18 cellular contexts compared by ENCODE assay signal in the genomic region with DNA sequence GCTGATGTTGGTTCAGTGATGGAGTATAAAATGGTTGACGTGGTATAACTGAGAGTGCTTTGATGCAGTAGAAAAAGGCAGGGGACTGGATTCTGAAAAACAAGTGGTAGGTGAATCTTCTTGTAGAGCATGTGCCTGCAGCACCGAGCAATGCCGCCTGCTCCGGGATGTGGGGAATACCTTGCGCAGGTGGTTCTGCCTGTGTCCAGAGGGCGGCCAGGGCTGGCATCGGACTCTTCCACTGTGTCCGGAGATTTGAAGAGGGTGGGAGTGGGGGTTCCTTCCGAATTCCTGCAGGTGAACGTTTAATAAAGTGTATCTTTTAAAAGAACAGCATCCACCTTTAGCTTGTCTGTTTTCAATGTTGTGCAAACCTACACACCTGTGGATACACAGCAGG.
A peak's percentile ranks its signal among the peaks of the same experiment; 100 is the strongest.
DNase-seq lines count a peak whose midpoint lies in the region; FAIRE-seq and TF ChIP-seq lines count a peak whose summit lies in the region.
"Had no signal": no experiment of that assay in that cellular context is flagged by ENCODE, and none has a peak within 500 bp of the region (broad histone marks: within the 10 kb centered on the region; RNA-seq: fewer than 3 reads in every experiment).

No MANE protein-coding gene starts in this region.

- POLR2A ChIA-PET in PC-9 (lab: Charles Lee; ENCODE audit: unreplicated experiment) = no interaction called here

- H3K9ac ChIP-seq in astrocyte (ENCODE audit: low read length) = no peak overlapping the region

- no TSS peak for BruUV-seq in PC-9 (replicated peaks; lab: Mats Ljungman, UMichigan)

- no peak overlapping the region for H3K4me3 ChIP-seq in astrocyte (ENCODE audit: insufficient read depth, low read depth, low read length)
- no peak overlapping the region for H3K4me3 ChIP-seq in left ventricle myocardium inferior
- no peak overlapping the region for H3K4me3 ChIP-seq in tibial nerve
- no peak overlapping the region for H3K4me3 ChIP-seq in PC-9

- peak overlapping the region; percentile 4 for H3K4me3 Mint-ChIP-seq in astrocyte (ENCODE audit: unreplicated experiment)
- no peak overlapping the region for H3K4me3 Mint-ChIP-seq in osteocyte (ENCODE audit: unreplicated experiment)
- H3K4me3 Mint-ChIP-seq: activated CD4-positive, alpha-beta T cell treated with anti-CD3 and anti-CD28 coated beads, Interleukin-2, amount 10 ng/mL, durations not matched to agents 24 days and 14 days; natural killer cell; stimulated activated effector memory CD8-positive, alpha-beta T cell treated with anti-CD3 and anti-CD28 coated beads, Interleukin-12 subunit alpha, Interleukin-12 subunit beta, amount 100 ng/mL, for 72 hours had no signal

- no peak for TF ChIP-seq CTCF in astrocyte (IDR thresholded peaks at IDR 0.05; ENCODE audit: insufficient read depth, low read depth, low read length)
- TF ChIP-seq CTCF in left ventricle myocardium inferior (IDR thresholded peaks at IDR 0.05; ENCODE audit: borderline replicate concordance) = no peak
- TF ChIP-seq CTCF in osteocyte (IDR thresholded peaks at IDR 0.05) = no peak
- TF ChIP-seq CTCF in tibial nerve (IDR thresholded peaks at IDR 0.05) = no peak
- TF ChIP-seq CTCF in PC-9 (conservative IDR thresholded peaks at IDR 0.05) = no peak

- peaks cover 36% of the 10 kb centered on the region for H3K36me3 ChIP-seq in astrocyte (ENCODE audit: insufficient read depth, low read length)
- peaks cover 48% of the 10 kb centered on the region for H3K36me3 ChIP-seq in left ventricle myocardium inferior
- H3K36me3 ChIP-seq in tibial nerve = peaks cover 0 to 50% (median 0%) of the 10 kb centered on the region in 3 donors
- H3K36me3 ChIP-seq in PC-9 (ENCODE audit: low read depth) = peaks cover 36% of the 10 kb centered on the region; the same call in 1 of the 2 replicates

- peaks cover 35% of the 10 kb centered on the region for H3F3A ChIP-seq in PC-9 (ENCODE audit: insufficient read depth, low read depth)

- H3K9me3 Mint-ChIP-seq in astrocyte (ENCODE audit: unreplicated experiment) (no peaks in the 10 kb centered on the region), osteocyte (ENCODE audit: unreplicated experiment) (no peaks in the 10 kb centered on the region)
- H3K9me3 Mint-ChIP-seq: activated CD4-positive, alpha-beta T cell treated with anti-CD3 and anti-CD28 coated beads, Interleukin-2, amount 10 ng/mL, durations not matched to agents 24 days and 14 days; natural killer cell; stimulated activated effector memory CD8-positive, alpha-beta T cell treated with anti-CD3 and anti-CD28 coated beads, Interleukin-12 subunit alpha, Interleukin-12 subunit beta, amount 100 ng/mL, for 72 hours had no signal

- H2AFZ ChIP-seq in astrocyte (ENCODE audit: low read depth, low read length) (no peak overlapping the region), PC-9 (no peak overlapping the region)

- DNase-seq in astrocyte (ENCODE audit: low read depth) (no peak), left ventricle myocardium inferior (no peak), osteocyte (ENCODE audit: extremely low spot score, unreplicated experiment) (no peak), tibial nerve (ENCODE audit: low spot score in 2 of 2) (no peak), CD1c-positive myeloid dendritic cell (ENCODE audit: extremely low spot score) (no peak), NCI-H82 (lab: John Stamatoyannopoulos, UW) (no peak), PC-9 (no peak)
- DNase-seq: activated CD4-positive, alpha-beta T cell treated with anti-CD3 and anti-CD28 coated beads, Interleukin-2, amount 10 ng/mL, durations not matched to agents 24 days and 14 days; activated effector memory CD4-positive, alpha-beta T cell treated with anti-CD3 and anti-CD28 coated beads, Interleukin-2, amount 50 U/mL, for 16 hours; Calu3; foreskin melanocyte; natural killer cell; NCI-H1930; NCI-H446 treated with DMSO at 0.1 percent for 48 hours; stimulated activated CD4-positive, alpha-beta T cell treated with anti-CD3 and anti-CD28 coated beads, Interleukin-15, amount 100 ng/mL, for 24 hours; SW 1271 had no signal

- H3K79me2 ChIP-seq in astrocyte (ENCODE audit: insufficient read depth, low read length) (peaks cover 94% of the 10 kb centered on the region), PC-9 (ENCODE audit: low read depth) (peaks cover 69% of the 10 kb centered on the region)

- no peaks in the 10 kb centered on the region for H3K27me3 ChIP-seq in astrocyte (ENCODE audit: insufficient read depth, low read length)
- no peaks in the 10 kb centered on the region for H3K27me3 ChIP-seq in left ventricle myocardium inferior (ENCODE audit: low read depth)
- no peaks in the 10 kb centered on the region for H3K27me3 ChIP-seq in tibial nerve
- no peaks in the 10 kb centered on the region for H3K27me3 ChIP-seq in PC-9 (ENCODE audit: insufficient read depth, low read depth)

- TF ChIP-seq EP300 in tibial nerve (IDR thresholded peaks at IDR 0.05) = no peak

- peaks cover 52% of the 10 kb centered on the region for H3K36me3 Mint-ChIP-seq in astrocyte (ENCODE audit: low read depth, unreplicated experiment)
- peaks cover 68% of the 10 kb centered on the region for H3K36me3 Mint-ChIP-seq in osteocyte (ENCODE audit: unreplicated experiment)
- H3K36me3 Mint-ChIP-seq: natural killer cell had no signal

- H3K27ac Mint-ChIP-seq in astrocyte (ENCODE audit: unreplicated experiment) (peak overlapping the region; percentile 2), osteocyte (ENCODE audit: unreplicated experiment) (peak overlapping the region; percentile 59)
- H3K27ac Mint-ChIP-seq: activated CD4-positive, alpha-beta T cell treated with anti-CD3 and anti-CD28 coated beads, Interleukin-2, amount 10 ng/mL, durations not matched to agents 24 days and 14 days; natural killer cell; stimulated activated effector memory CD8-positive, alpha-beta T cell treated with anti-CD3 and anti-CD28 coated beads, Interleukin-12 subunit alpha, Interleukin-12 subunit beta, amount 100 ng/mL, for 72 hours had no signal

- intact Hi-C loops in left ventricle myocardium inferior (cut with micrococcal nuclease) = no loop called here
- intact Hi-C loops in PC-9 (cut with micrococcal nuclease; ENCODE audit: unreplicated experiment) = no loop called here

- FAIRE-seq in astrocyte (lab: Jason Lieb, UNC) = no peak

- H3K27me3 Mint-ChIP-seq in astrocyte (ENCODE audit: low read depth, unreplicated experiment) = no peaks in the 10 kb centered on the region
- H3K27me3 Mint-ChIP-seq in osteocyte (ENCODE audit: unreplicated experiment) = no peaks in the 10 kb centered on the region
- H3K27me3 Mint-ChIP-seq: activated CD4-positive, alpha-beta T cell treated with anti-CD3 and anti-CD28 coated beads, Interleukin-2, amount 10 ng/mL, durations not matched to agents 24 days and 14 days had no signal

- H3K4me1 Mint-ChIP-seq in astrocyte (ENCODE audit: low read depth, unreplicated experiment) = peaks cover 32% of the 10 kb centered on the region
- peaks cover 38% of the 10 kb centered on the region for H3K4me1 Mint-ChIP-seq in osteocyte (ENCODE audit: unreplicated experiment)
- H3K4me1 Mint-ChIP-seq: activated CD4-positive, alpha-beta T cell treated with anti-CD3 and anti-CD28 coated beads, Interleukin-2, amount 10 ng/mL, durations not matched to agents 24 days and 14 days; natural killer cell; stimulated activated effector memory CD8-positive, alpha-beta T cell treated with anti-CD3 and anti-CD28 coated beads, Interleukin-12 subunit alpha, Interleukin-12 subunit beta, amount 100 ng/mL, for 72 hours had no signal

- CTCF ChIA-PET in PC-9 (lab: Charles Lee) = no interaction called here

- H3K4me1 ChIP-seq in astrocyte (ENCODE audit: insufficient read depth, low read length) (peaks cover 17% of the 10 kb centered on the region), left ventricle myocardium inferior (peaks cover 100% of the 10 kb centered on the region), tibial nerve (peaks cover 0 to 96% (median 74%) of the 10 kb centered on the region in 4 donors), PC-9 (replicated peaks; ENCODE audit: insufficient read depth) (no peaks in the 10 kb centered on the region)

- H4K20me1 ChIP-seq in astrocyte (ENCODE audit: insufficient read depth, low read length) (peaks cover 99% of the 10 kb centered on the region), PC-9 (ENCODE audit: insufficient read depth) (peaks cover 77% of the 10 kb centered on the region)

- no peak overlapping the region for H3K4me2 ChIP-seq in astrocyte (ENCODE audit: low read length)
- no peak overlapping the region for H3K4me2 ChIP-seq in PC-9

- TF ChIP-seq POLR2A in tibial nerve (IDR thresholded peaks at IDR 0.05) = no peak

- H3K9me3 ChIP-seq in astrocyte (ENCODE audit: insufficient read depth, low read depth, low read length) = no peaks in the 10 kb centered on the region
- no peaks in the 10 kb centered on the region for H3K9me3 ChIP-seq in left ventricle myocardium inferior (replicated peaks)
- no peaks in the 10 kb centered on the region for H3K9me3 ChIP-seq in tibial nerve
- no peaks in the 10 kb centered on the region for H3K9me3 ChIP-seq in PC-9 (ENCODE audit: insufficient read depth, low read depth)

- H3K9me2 ChIP-seq in PC-9 (ENCODE audit: insufficient read depth) = no peaks in the 10 kb centered on the region

- WGBS in tibial nerve, 2 donors = 78 to 79% methylated on average over 10 of the region's 10 CpGs

- H3K27ac ChIP-seq in astrocyte (ENCODE audit: low read depth, low read length) (no peak overlapping the region), left ventricle myocardium inferior (replicated peaks) (peak overlapping the region; percentile 90), tibial nerve (peak overlapping the region; percentile 64 to 97 (median 90)), PC-9 (no peak overlapping the region)
- H3K27ac ChIP-seq: HL-60 had no signal

Comparison
In these comparisons a context has a peak if more than half of its experiments do, and no peak if none do; other contexts are left out.
1. H3K27ac ChIP-seq: peak in left ventricle myocardium inferior (single experiment) and tibial nerve (4 of 4); none in astrocyte (single experiment) and PC-9 (single experiment).